Comparison of ENCODE assay signal across 23 cellular contexts in the genomic region with DNA sequence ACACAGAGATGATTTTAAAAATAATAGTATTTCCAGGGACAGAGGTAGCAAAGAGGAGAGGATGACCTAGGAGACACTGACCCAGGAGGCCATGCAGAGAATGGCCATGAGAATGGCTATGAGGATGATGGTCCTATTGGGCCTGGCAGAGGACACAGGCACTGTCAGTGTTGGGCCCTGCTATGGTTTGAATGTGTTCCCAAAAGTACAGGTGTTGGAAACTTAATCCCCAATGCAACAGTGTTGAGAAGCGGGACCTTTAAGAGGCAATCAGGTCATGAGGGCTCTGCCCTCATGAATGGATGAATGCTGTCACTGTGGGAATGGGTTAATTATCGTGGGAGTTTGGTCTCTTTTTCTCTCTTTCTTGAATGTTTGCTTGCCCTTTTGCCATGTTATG.
DNase-seq lines count a peak whose midpoint lies in the region; ATAC-seq and TF ChIP-seq lines count a peak whose summit lies in the region.
"Had no signal": no experiment of that assay in that cellular context is flagged by ENCODE, and none has a peak within 500 bp of the region (broad histone marks: within the 10 kb centered on the region; RNA-seq: fewer than 3 reads in every experiment).

No MANE protein-coding gene starts in this region.

- H3K27me3 Mint-ChIP-seq in stimulated activated naive CD8-positive, alpha-beta T cell treated with anti-CD3 and anti-CD28 coated beads, Interleukin-15, amount 100 ng/mL, for 72 hours, result no peaks in the 10 kb centered on the region
- H3K27me3 Mint-ChIP-seq: CD4-positive, alpha-beta memory T cell; CD4-positive, CD25-positive, alpha-beta regulatory T cell; CD8-positive, alpha-beta memory T cell had no signal

- DNase-seq in stimulated activated naive CD8-positive, alpha-beta T cell treated with anti-CD3 and anti-CD28 coated beads, Interleukin-15, amount 100 ng/mL, for 72 hours, result no peak
- DNase-seq in stimulated activated naive CD8-positive, alpha-beta T cell treated with anti-CD3 and anti-CD28 coated beads, Interleukin-15, Interleukin-2, amounts not matched to agents 100 U/mL and 50 U/mL, for 24 hours, result no peak
- DNase-seq in gastrocnemius medialis (peak; percentile 33 to 47), left lung (no peak), HCEC 1CT (no peak)
- DNase-seq: 8988T; ACHN; BE2C; C1 segment of cervical spinal cord; CD4-positive, alpha-beta memory T cell; CD4-positive, CD25-positive, alpha-beta regulatory T cell; CD8-positive, alpha-beta memory T cell; COR-L47; DMS 273 treated with DMSO at 0.1 percent for 48 hours; DMS153; DMS53; DMS79; DND-41; EL; GDM1 had no signal

- peak in 1 of 2 donors; percentile 20 for TF ChIP-seq POLR2A in gastrocnemius medialis (IDR thresholded peaks at IDR 0.05)

- H3K4me3 ChIP-seq in gastrocnemius medialis (no peak overlapping the region), left lung (no peak overlapping the region)
- H3K4me3 ChIP-seq: BLaER1, GM12878 had no signal

- no peaks in the 10 kb centered on the region for H3K9me3 Mint-ChIP-seq in stimulated activated naive CD8-positive, alpha-beta T cell treated with anti-CD3 and anti-CD28 coated beads, Interleukin-15, amount 100 ng/mL, for 72 hours
- H3K9me3 Mint-ChIP-seq: CD4-positive, alpha-beta memory T cell; CD4-positive, CD25-positive, alpha-beta regulatory T cell; CD8-positive, alpha-beta memory T cell had no signal

- no peak for ATAC-seq in stimulated activated naive CD8-positive, alpha-beta T cell treated with anti-CD3 and anti-CD28 coated beads, Interleukin-15, amount 100 ng/mL, for 72 hours
- ATAC-seq in stimulated activated naive CD8-positive, alpha-beta T cell treated with anti-CD3 and anti-CD28 coated beads, Interleukin-15, Interleukin-2, amounts not matched to agents 100 U/mL and 50 U/mL, for 24 hours, result no peak
- ATAC-seq in gastrocnemius medialis (peak; percentile 25 to 27), left lung (no peak)
- ATAC-seq: GM12878 had no signal

- intact Hi-C loops in gastrocnemius medialis (cut with DNase I; ENCODE audit: low total_unique reads) (loop anchor here (2.0 to 5.0 kb wide), 4 partner anchors 64 to 409 kb away; a partner anchor contains a TSS), left lung (cut with DNase I) (no loop called here)

- TF ChIP-seq CTCF in gastrocnemius medialis (IDR thresholded peaks at IDR 0.05 in 4 of 5, conservative IDR thresholded peaks at IDR 0.05 in 1 of 5), result no peak
- no peak for TF ChIP-seq CTCF in left lung (IDR thresholded peaks at IDR 0.05)

- H3K27me3 ChIP-seq in gastrocnemius medialis, result no peaks in the 10 kb centered on the region
- no peaks in the 10 kb centered on the region for H3K27me3 ChIP-seq in left lung
- H3K27me3 ChIP-seq: BE2C, BLaER1 had no signal

- no peak overlapping the region for H3K4me3 Mint-ChIP-seq in stimulated activated naive CD8-positive, alpha-beta T cell treated with anti-CD3 and anti-CD28 coated beads, Interleukin-15, amount 100 ng/mL, for 72 hours
- H3K4me3 Mint-ChIP-seq: CD14-positive monocyte; CD4-positive, alpha-beta memory T cell; CD4-positive, CD25-positive, alpha-beta regulatory T cell; CD8-positive, alpha-beta memory T cell had no signal

- H3K27ac ChIP-seq in gastrocnemius medialis, result peak overlapping the region; percentile 90 to 96 (median 94)
- no peak overlapping the region for H3K27ac ChIP-seq in left lung
- H3K27ac ChIP-seq: BLaER1 had no signal

- no peaks in the 10 kb centered on the region for H3K36me3 ChIP-seq in gastrocnemius medialis
- H3K36me3 ChIP-seq in left lung, result no peaks in the 10 kb centered on the region
- H3K36me3 ChIP-seq: BE2C, BLaER1 had no signal

- H3K4me1 Mint-ChIP-seq in stimulated activated naive CD8-positive, alpha-beta T cell treated with anti-CD3 and anti-CD28 coated beads, Interleukin-15, amount 100 ng/mL, for 72 hours, result no peaks in the 10 kb centered on the region
- H3K4me1 Mint-ChIP-seq: CD14-positive monocyte; CD4-positive, alpha-beta memory T cell; CD8-positive, alpha-beta memory T cell had no signal

- H3K4me1 ChIP-seq in gastrocnemius medialis (peaks cover 50 to 52% of the 10 kb centered on the region in 2 donors), left lung (no peaks in the 10 kb centered on the region)
- H3K4me1 ChIP-seq: BE2C, BLaER1 had no signal

- H3K9me3 ChIP-seq in gastrocnemius medialis (no peaks in the 10 kb centered on the region), left lung (no peaks in the 10 kb centered on the region)
- H3K9me3 ChIP-seq: BE2C, BLaER1 had no signal

- in situ Hi-C loops in gastrocnemius medialis (cut with MboI; ENCODE audit: low sequenced_read_pairs in 4 of 4), result no loop called here

- H3K27ac Mint-ChIP-seq in stimulated activated naive CD8-positive, alpha-beta T cell treated with anti-CD3 and anti-CD28 coated beads, Interleukin-15, amount 100 ng/mL, for 72 hours, result peak overlapping the region; percentile 52 to 55
- H3K27ac Mint-ChIP-seq: CD14-positive monocyte; CD4-positive, CD25-positive, alpha-beta regulatory T cell had no signal

Comparison
In these comparisons a context has a peak if more than half of its experiments do, and no peak if none do; other contexts are left out.
1. ATAC-seq: peak in gastrocnemius medialis (2 of 2); none in stimulated activated naive CD8-positive, alpha-beta T cell treated with anti-CD3 and anti-CD28 coated beads, Interleukin-15, amount 100 ng/mL, for 72 hours (single experiment), stimulated activated naive CD8-positive, alpha-beta T cell treated with anti-CD3 and anti-CD28 coated beads, Interleukin-15, Interleukin-2, amounts not matched to agents 100 U/mL and 50 U/mL, for 24 hours (single experiment) and left lung (single experiment).
2. DNase-seq: peak in gastrocnemius medialis (2 of 2); none in stimulated activated naive CD8-positive, alpha-beta T cell treated with anti-CD3 and anti-CD28 coated beads, Interleukin-15, amount 100 ng/mL, for 72 hours (0 of 2), stimulated activated naive CD8-positive, alpha-beta T cell treated with anti-CD3 and anti-CD28 coated beads, Interleukin-15, Interleukin-2, amounts not matched to agents 100 U/mL and 50 U/mL, for 24 hours (single experiment), left lung (0 of 2) and HCEC 1CT (single experiment).
3. H3K27ac ChIP-seq: peak in gastrocnemius medialis (4 of 4); none in left lung (0 of 2).